Comparison of ENCODE assay signal across 23 cellular contexts in genomic region chr2:152820048-152820447, GRCh38.
A peak's percentile ranks its signal among the peaks of the same experiment; 100 is the strongest.
DNase-seq lines count a peak whose midpoint lies in the region; ATAC-seq and TF ChIP-seq lines count a peak whose summit lies in the region.
"Had no signal": no experiment of that assay in that cellular context is flagged by ENCODE, and none has a peak within 500 bp of the region (broad histone marks: within the 10 kb centered on the region; RNA-seq: fewer than 3 reads in every experiment).

No MANE protein-coding gene starts in this region.

- H3K27me3 Mint-ChIP-seq in immature natural killer cell (ENCODE audit: low read depth in 3 of 3) (peaks cover 1 to 10% (median 2%) of the 10 kb centered on the region in 3 donors), mesothelial cell of epicardium (ENCODE audit: low read depth) (no peaks in the 10 kb centered on the region)
- peaks cover 0 to under 1% of the 10 kb centered on the region in 2 donors for H3K27me3 Mint-ChIP-seq in natural killer cell treated with Interleukin-12 subunit alpha and Interleukin-12 subunit beta and Interleukin-15 and Interleukin-18, amount 100 ng/mL, for 72 hours
- peaks cover 9% of the 10 kb centered on the region for H3K27me3 Mint-ChIP-seq in activated naive CD4-positive, alpha-beta T cell treated with anti-CD3 and anti-CD28 coated beads for 36 hours (ENCODE audit: low read depth)

- peak in 1 of 2 donors; percentile 62 for ATAC-seq in natural killer cell treated with Interleukin-12 subunit alpha and Interleukin-12 subunit beta and Interleukin-15 and Interleukin-18, amount 100 ng/mL, for 72 hours
- ATAC-seq: GM12878 had no signal

- no peak for TF ChIP-seq CTCF in mesothelial cell of epicardium (IDR thresholded peaks at IDR 0.05; ENCODE audit: unreplicated experiment)

- H3K4me1 Mint-ChIP-seq in immature natural killer cell: peaks cover 12 to 19% of the 10 kb centered on the region in 2 donors
- peaks cover under 1 to 13% of the 10 kb centered on the region in 2 donors for H3K4me1 Mint-ChIP-seq in natural killer cell treated with Interleukin-12 subunit alpha and Interleukin-12 subunit beta and Interleukin-15 and Interleukin-18, amount 100 ng/mL, for 72 hours (ENCODE audit: low read depth in 2 of 2)
- H3K4me1 Mint-ChIP-seq in activated naive CD4-positive, alpha-beta T cell treated with anti-CD3 and anti-CD28 coated beads for 36 hours (ENCODE audit: low read depth): no peaks in the 10 kb centered on the region
- H3K4me1 Mint-ChIP-seq in mesothelial cell of epicardium: peaks cover 29% of the 10 kb centered on the region
- H3K4me1 Mint-ChIP-seq: CD14-positive monocyte; CD4-positive, alpha-beta memory T cell; CD4-positive, CD25-positive, alpha-beta regulatory T cell; CD8-positive, alpha-beta memory T cell had no signal

- peaks cover 0 to under 1% (median 0%) of the 10 kb centered on the region in 6 donors for H3K9me3 Mint-ChIP-seq in immature natural killer cell
- H3K9me3 Mint-ChIP-seq in natural killer cell treated with Interleukin-12 subunit alpha and Interleukin-12 subunit beta and Interleukin-15 and Interleukin-18, amount 100 ng/mL, for 72 hours: no peaks in the 10 kb centered on the region
- H3K9me3 Mint-ChIP-seq in activated naive CD4-positive, alpha-beta T cell treated with anti-CD3 and anti-CD28 coated beads for 36 hours: no peaks in the 10 kb centered on the region
- H3K9me3 Mint-ChIP-seq in mesothelial cell of epicardium: no peaks in the 10 kb centered on the region
- H3K9me3 Mint-ChIP-seq: CD4-positive, alpha-beta memory T cell had no signal

- H3K27ac Mint-ChIP-seq in immature natural killer cell: peak overlapping the region in 1 of 6 donors; percentile 73
- no peak overlapping the region for H3K27ac Mint-ChIP-seq in natural killer cell treated with Interleukin-12 subunit alpha and Interleukin-12 subunit beta and Interleukin-15 and Interleukin-18, amount 100 ng/mL, for 72 hours
- no peak overlapping the region for H3K27ac Mint-ChIP-seq in activated naive CD4-positive, alpha-beta T cell treated with anti-CD3 and anti-CD28 coated beads for 36 hours
- no peak overlapping the region for H3K27ac Mint-ChIP-seq in mesothelial cell of epicardium
- H3K27ac Mint-ChIP-seq: CD14-positive monocyte; CD4-positive, alpha-beta memory T cell; CD4-positive, CD25-positive, alpha-beta regulatory T cell; CD8-positive, alpha-beta memory T cell had no signal

- intact Hi-C loops in activated naive CD4-positive, alpha-beta T cell treated with anti-CD3 and anti-CD28 coated beads for 36 hours (cut with micrococcal nuclease): no loop called here

- no peaks in the 10 kb centered on the region for H3K36me3 Mint-ChIP-seq in immature natural killer cell
- no peaks in the 10 kb centered on the region for H3K36me3 Mint-ChIP-seq in natural killer cell treated with Interleukin-12 subunit alpha and Interleukin-12 subunit beta and Interleukin-15 and Interleukin-18, amount 100 ng/mL, for 72 hours
- no peaks in the 10 kb centered on the region for H3K36me3 Mint-ChIP-seq in activated naive CD4-positive, alpha-beta T cell treated with anti-CD3 and anti-CD28 coated beads for 36 hours (ENCODE audit: low read depth)
- H3K36me3 Mint-ChIP-seq in mesothelial cell of epicardium: no peaks in the 10 kb centered on the region
- H3K36me3 Mint-ChIP-seq: CD14-positive monocyte; CD4-positive, alpha-beta memory T cell; CD4-positive, CD25-positive, alpha-beta regulatory T cell; CD8-positive, alpha-beta memory T cell had no signal

- H3K4me3 Mint-ChIP-seq in immature natural killer cell (peak overlapping the region in 1 of 5 donors; percentile 63), mesothelial cell of epicardium (no peak overlapping the region)
- peak overlapping the region; percentile 6 for H3K4me3 Mint-ChIP-seq in natural killer cell treated with Interleukin-12 subunit alpha and Interleukin-12 subunit beta and Interleukin-15 and Interleukin-18, amount 100 ng/mL, for 72 hours
- no peak overlapping the region for H3K4me3 Mint-ChIP-seq in activated naive CD4-positive, alpha-beta T cell treated with anti-CD3 and anti-CD28 coated beads for 36 hours
- H3K4me3 Mint-ChIP-seq: CD14-positive monocyte; CD4-positive, alpha-beta memory T cell; CD4-positive, CD25-positive, alpha-beta regulatory T cell; CD8-positive, alpha-beta memory T cell had no signal

- CTCF ChIA-PET in activated naive CD4-positive, alpha-beta T cell treated with anti-CD3 and anti-CD28 coated beads for 36 hours (lab: Charles Lee): interaction anchor here (0.7 kb wide), 1 partner anchor 76 kb away, joined by 3 read pairs; no protein-coding TSS in a partner anchor

- DNase-seq in RKO (ENCODE audit: low spot score) (peak; percentile 6), immature natural killer cell (peak in 2 of 3 donors; percentile 4 to 15), NCI-H2171 (lab: John Stamatoyannopoulos, UW) (no peak), mesothelial cell of epicardium (ENCODE audit: low spot score in 2 of 2, unreplicated experiment in 2 of 2) (no peak)
- no peak for DNase-seq in natural killer cell treated with Interleukin-12 subunit alpha and Interleukin-12 subunit beta and Interleukin-15 and Interleukin-18, amount 100 ng/mL, for 72 hours (ENCODE audit: low spot score)
- no peak for DNase-seq in activated naive CD4-positive, alpha-beta T cell treated with anti-CD3 and anti-CD28 coated beads for 36 hours
- DNase-seq: 8988T; ACHN; BE2C; C1 segment of cervical spinal cord; CD4-positive, alpha-beta memory T cell; CD4-positive, CD25-positive, alpha-beta regulatory T cell; CD8-positive, alpha-beta memory T cell; COR-L47; DMS 273 treated with DMSO at 0.1 percent for 48 hours; DMS153; DMS53; DMS79; DND-41; EL; GDM1 had no signal

Comparison
In these comparisons a context has a peak if more than half of its experiments do, and no peak if none do; other contexts are left out.
1. DNase-seq: peak in RKO (single experiment) and immature natural killer cell (2 of 3); none in natural killer cell treated with Interleukin-12 subunit alpha and Interleukin-12 subunit beta and Interleukin-15 and Interleukin-18, amount 100 ng/mL, for 72 hours (single experiment), activated naive CD4-positive, alpha-beta T cell treated with anti-CD3 and anti-CD28 coated beads for 36 hours (single experiment), NCI-H2171 (single experiment) and mesothelial cell of epicardium (0 of 2).